8 cellular contexts compared by ENCODE assay signal in genomic region chr14:51780006-51780692, GRCh38.
A peak's percentile ranks its signal among the peaks of the same experiment; 100 is the strongest.
DNase-seq lines count a peak whose midpoint lies in the region; ATAC-seq and TF ChIP-seq lines count a peak whose summit lies in the region.

No MANE protein-coding gene starts in this region.

- 6 to 9% (median 7%) methylated on average over 13 of the region's 13 CpGs for WGBS in adrenal gland, 4 donors
- WGBS in aorta, 2 donors, result 7% methylated on average over 13 of the region's 13 CpGs

- ATAC-seq in GM18498 (IDR thresholded peaks at IDR 0.05; ENCODE audit: unreplicated experiment) (peak; percentile 55), T-helper 17 cell (peak; percentile 89), aorta (ENCODE audit: low FRiP score) (peak; percentile 84)

- H3K9me3 ChIP-seq in T-helper 17 cell (ENCODE audit: control insufficient read depth, low read length, poor library complexity, severe bottlenecking) (no peaks in the 10 kb centered on the region), adrenal gland (replicated peaks in 1 of 3) (no peaks in the 10 kb centered on the region), left ventricle myocardium inferior (replicated peaks) (no peaks in the 10 kb centered on the region), aorta (ENCODE audit: control insufficient read depth, low read length) (no peaks in the 10 kb centered on the region)

- intact Hi-C loops in adrenal gland (cut with DNase I), result loop anchor here in 1 of 2 donors (5.0 kb wide), 1 partner anchor 128 kb away; the partner anchor contains the start of gene FRMD6
- intact Hi-C loops in left ventricle myocardium inferior (cut with micrococcal nuclease), result loop anchor here (2.0 to 10.0 kb wide), 2 partner anchors 195 to 497 kb away; no protein-coding TSS in a partner anchor
- intact Hi-C loops in aorta (cut with DNase I), result loop anchor here (1.0 to 2.0 kb wide), 2 partner anchors 497 kb away; no protein-coding TSS in a partner anchor

- peak overlapping the region; percentile 37 for H3K27ac Mint-ChIP-seq in T-helper 17 cell

- DNase-seq in 8988T, result peak; percentile 55
- DNase-seq in NCI-H1105 treated with DMSO at 0.1 percent for 48 hours (lab: John Stamatoyannopoulos, UW), result peak; percentile 76
- DNase-seq in T-helper 17 cell, result peak; percentile 42 to 63 (median 54)
- peak; percentile 58 to 92 (median 81) for DNase-seq in adrenal gland
- DNase-seq in left ventricle myocardium inferior, result peak; percentile 67
- DNase-seq in renal cortical epithelial cell (ENCODE audit: low read depth), result peak; percentile 39
- peak; percentile 72 to 87 for DNase-seq in aorta

- no peak overlapping the region for H3K4me3 ChIP-seq in adrenal gland
- no peak overlapping the region for H3K4me3 ChIP-seq in left ventricle myocardium inferior
- no peak overlapping the region for H3K4me3 ChIP-seq in aorta (ENCODE audit: low read length in 2 of 2)

- H3K27me3 ChIP-seq in adrenal gland (no peaks in the 10 kb centered on the region), left ventricle myocardium inferior (ENCODE audit: low read depth) (peaks cover 28% of the 10 kb centered on the region), aorta (ENCODE audit: control insufficient read depth in 1 of 2, insufficient read depth in 2 of 2, low read length in 1 of 2) (no peaks in the 10 kb centered on the region)

- TF ChIP-seq CTCF in adrenal gland (IDR thresholded peaks at IDR 0.05) (peak; percentile 70 to 89 (median 76)), left ventricle myocardium inferior (IDR thresholded peaks at IDR 0.05; ENCODE audit: borderline replicate concordance) (peak; percentile 88)

- TF ChIP-seq POLR2A in adrenal gland (IDR thresholded peaks at IDR 0.05), result no peak

- peaks cover 0 to 18% of the 10 kb centered on the region in 2 donors for H3K4me1 ChIP-seq in adrenal gland (replicated peaks in 1 of 2)
- H3K4me1 ChIP-seq in left ventricle myocardium inferior, result peaks cover 8% of the 10 kb centered on the region
- H3K4me1 ChIP-seq in aorta (ENCODE audit: control insufficient read depth in 1 of 2, insufficient read depth in 2 of 2, low read length in 2 of 2), result no peaks in the 10 kb centered on the region

- H3K27me3 Mint-ChIP-seq in T-helper 17 cell, result peaks cover 50% of the 10 kb centered on the region

- peaks cover under 1% of the 10 kb centered on the region for H3K36me3 Mint-ChIP-seq in T-helper 17 cell (ENCODE audit: low read depth)

- H3K27ac ChIP-seq in adrenal gland, result no peak overlapping the region
- no peak overlapping the region for H3K27ac ChIP-seq in left ventricle myocardium inferior (replicated peaks)
- H3K27ac ChIP-seq in aorta (ENCODE audit: low read depth in 1 of 2, low read length in 2 of 2), result no peak overlapping the region

- no peak overlapping the region for H3K4me3 Mint-ChIP-seq in T-helper 17 cell

- H3K36me3 ChIP-seq in adrenal gland (replicated peaks in 1 of 2) (no peaks in the 10 kb centered on the region), left ventricle myocardium inferior (no peaks in the 10 kb centered on the region), aorta (ENCODE audit: control insufficient read depth in 1 of 2, insufficient read depth in 2 of 2, low read length in 1 of 2) (no peaks in the 10 kb centered on the region)

- peaks cover 18% of the 10 kb centered on the region for H3K4me1 Mint-ChIP-seq in T-helper 17 cell
